Comparison of ENCODE assay signal across 9 cellular contexts in the genomic region with DNA sequence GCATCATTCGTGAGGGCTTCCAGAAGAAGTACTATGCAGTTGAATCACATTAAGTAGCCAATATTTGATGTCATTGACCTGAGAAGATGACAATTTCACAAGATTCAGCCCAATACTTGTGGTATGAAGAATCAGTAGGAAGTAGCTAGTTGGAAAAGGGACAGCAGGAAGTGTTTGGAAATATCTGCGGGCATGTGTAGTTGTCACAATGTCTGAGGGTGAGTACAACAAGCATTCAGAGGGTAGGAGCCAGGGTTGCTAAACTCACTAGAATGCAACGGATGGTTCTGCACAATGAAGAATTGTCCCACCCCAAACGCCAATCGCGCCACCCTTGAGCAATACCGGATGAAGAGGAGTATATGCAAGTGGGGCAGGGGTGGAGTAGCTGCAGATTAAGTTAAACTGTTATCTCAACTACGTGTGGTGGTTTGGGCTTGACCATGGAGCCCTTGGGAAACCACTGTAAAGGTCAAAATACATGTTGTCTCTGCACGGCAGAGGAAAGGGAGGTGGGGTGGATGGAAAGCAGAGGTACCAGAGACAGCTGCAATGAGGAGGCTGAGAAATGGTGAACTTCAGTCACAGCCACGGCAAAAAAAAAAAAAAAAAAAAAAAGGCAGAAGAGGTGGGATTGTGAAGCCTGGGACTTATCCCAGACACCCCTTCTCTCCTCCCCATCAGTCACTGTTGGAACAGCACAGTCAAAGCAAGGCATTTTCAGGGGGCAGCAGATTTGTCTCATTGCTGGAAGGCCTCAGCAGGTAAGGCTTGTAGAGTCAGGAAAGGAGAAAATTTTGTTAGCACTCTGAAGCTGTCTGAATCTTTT. TPM values are rescaled to one million over a fixed set of nuclear protein-coding genes. Genes with fewer than 3 reads are reported as not detected.
DNase-seq lines count a peak whose midpoint lies in the region; ATAC-seq and TF ChIP-seq lines count a peak whose summit lies in the region.
"Had no signal": no experiment of that assay in that cellular context is flagged by ENCODE, and none has a peak within 500 bp of the region (broad histone marks: within the 10 kb centered on the region; RNA-seq: fewer than 3 reads in every experiment).

No MANE protein-coding gene starts in this region.

- peak overlapping the region; percentile 12; the same call in 1 of the 2 replicates for H3K4me3 ChIP-seq in AG04450 (ENCODE audit: low read depth, low read length)
- H3K4me3 ChIP-seq in ascending aorta: no peak overlapping the region

- CTCF ChIA-PET in AG04450 (lab: Charles Lee): interaction anchor here (0.6 to 2.1 kb wide), 6 partner anchors 44 to 413 kb away, joined by 3 to 9 read pairs (median 3); no protein-coding TSS in a partner anchor

- intact Hi-C loops in ascending aorta (cut with DNase I): loop anchor here (1.0 to 10.0 kb wide), 6 partner anchors 44 to 1436 kb away; a partner anchor contains a TSS

- H3K27me3 ChIP-seq in AG04450 (ENCODE audit: control insufficient read depth, insufficient read depth, low read length): no peaks in the 10 kb centered on the region
- no peaks in the 10 kb centered on the region for H3K27me3 ChIP-seq in ascending aorta
- H3K27me3 ChIP-seq: Peyer's patch had no signal

- no peak for ATAC-seq in GM21723 (IDR thresholded peaks at IDR 0.05; ENCODE audit: unreplicated experiment)
- no peak for ATAC-seq in HG02840 (IDR thresholded peaks at IDR 0.05; ENCODE audit: low FRiP score, unreplicated experiment)

- in situ Hi-C loops in GM13977 (cut with MboI; ENCODE audit: low pct_unique_long_range_greater_than_20kb, low sequenced_read_pairs, unreplicated experiment): no loop called here

- POLR2A ChIA-PET in AG04450 (lab: Yijun Ruan, JAX): interaction anchor here (0.8 to 1.0 kb wide), 2 partner anchors 44 to 856 kb away, joined by 3 to 10 read pairs; no protein-coding TSS in a partner anchor

- no peak for TF ChIP-seq CTCF in AG04450 (IDR thresholded peaks at IDR 0.05; ENCODE audit: low read depth, low read length)
- no peak for TF ChIP-seq CTCF in ascending aorta (IDR thresholded peaks at IDR 0.05)
- no peak for TF ChIP-seq CTCF in GM13977 (IDR thresholded peaks at IDR 0.05; ENCODE audit: extremely low read depth, insufficient read depth, missing control alignments)

- no peaks in the 10 kb centered on the region for H3K9me3 ChIP-seq in AG04450 (ENCODE audit: control insufficient read depth, insufficient read depth, low read length)
- H3K9me3 ChIP-seq in ascending aorta: no peaks in the 10 kb centered on the region
- H3K9me3 ChIP-seq: Peyer's patch had no signal

- no peak for DNase-seq in AG04450 (ENCODE audit: low read depth, low spot score)
- peak; percentile 84 to 85 for DNase-seq in Kasumi-1 (lab: John Stamatoyannopoulos, UW)
- peak; percentile 59 to 88 for DNase-seq in ascending aorta (ENCODE audit: low spot score in 2 of 2)
- peak; percentile 37 for DNase-seq in medulla oblongata (ENCODE audit: extremely low spot score)
- DNase-seq in GM13977 (ENCODE audit: low spot score): no peak
- no peak for DNase-seq in NCI-H524 (lab: John Stamatoyannopoulos, UW)

- peak overlapping the region; percentile 78 for H3K27ac ChIP-seq in AG04450 (ENCODE audit: low read depth, low read length)
- peak overlapping the region; percentile 70 to 80 for H3K27ac ChIP-seq in ascending aorta

- H3K4me1 ChIP-seq in ascending aorta: peaks cover 9 to 26% of the 10 kb centered on the region in 2 donors

- H3K36me3 ChIP-seq in ascending aorta: no peaks in the 10 kb centered on the region
- H3K36me3 ChIP-seq: Peyer's patch had no signal

RNA-seq across cellular contexts. Expression of a gene that starts 5.1 kb away (rescaled TPM):
- polyA plus RNA-seq in AG04450 (2011; rRNA removed): 0.11 TPM in 1 of 2 replicates, not detected in the other
- polyA minus RNA-seq in AG04450 (2011; rRNA and poly(A)+ RNA removed): not detected in 2 replicates
- not detected for total RNA-seq in ascending aorta

RNA-seq across cellular contexts. Expression of a gene that starts 52.6 kb away (rescaled TPM):
- 0.12 and 0.25 TPM in 2 replicates for polyA plus RNA-seq in AG04450 (2011; rRNA removed)
- not detected in 2 replicates for polyA minus RNA-seq in AG04450 (2011; rRNA and poly(A)+ RNA removed)
- total RNA-seq in ascending aorta: not detected
- total RNA-seq: Peyer's patch had no signal

Comparison
In these comparisons a context has a peak if more than half of its experiments do, and no peak if none do; other contexts are left out.
1. DNase-seq: peak in Kasumi-1 (2 of 2), ascending aorta (2 of 2) and medulla oblongata (single experiment); none in AG04450 (single experiment), GM13977 (single experiment) and NCI-H524 (0 of 2).